9 cellular contexts compared by ENCODE assay signal in the genomic region with DNA sequence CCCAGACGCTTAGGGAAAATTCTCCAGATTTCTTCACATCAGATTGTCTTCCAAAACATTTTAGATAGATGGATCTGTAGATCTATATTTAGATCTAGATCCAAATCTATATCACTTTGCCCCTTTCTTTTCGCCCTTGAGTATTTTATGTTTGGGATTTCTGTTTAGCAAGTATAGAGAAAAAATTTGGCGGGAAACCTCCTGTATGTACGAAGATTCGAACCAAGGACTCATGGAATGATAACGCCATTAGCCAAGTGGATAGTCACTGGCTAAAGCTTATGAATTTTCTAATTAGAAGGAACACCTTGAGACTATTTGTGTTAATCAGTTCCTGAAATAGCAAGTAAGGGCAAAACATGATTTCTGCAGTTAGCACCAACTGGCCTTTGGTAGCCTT. TPM values are rescaled to one million over a fixed set of nuclear protein-coding genes. Genes with fewer than 3 reads are reported as not detected.
A peak's percentile ranks its signal among the peaks of the same experiment; 100 is the strongest.
DNase-seq lines count a peak whose midpoint lies in the region; ATAC-seq and TF ChIP-seq lines count a peak whose summit lies in the region.
"Had no signal": no experiment of that assay in that cellular context is flagged by ENCODE, and none has a peak within 500 bp of the region (broad histone marks: within the 10 kb centered on the region; RNA-seq: fewer than 3 reads in every experiment).

No MANE protein-coding gene starts in this region.

- peak overlapping the region; percentile 88 for H3K4me2 ChIP-seq in smooth muscle cell

- H3F3A ChIP-seq in smooth muscle cell (ENCODE audit: low read depth): peaks cover 7% of the 10 kb centered on the region

- H3K36me3 Mint-ChIP-seq in T-helper 17 cell (ENCODE audit: low read depth): no peaks in the 10 kb centered on the region

- peak overlapping the region; percentile 95 for H3K4me3 Mint-ChIP-seq in T-helper 17 cell

- no peaks in the 10 kb centered on the region for H4K20me1 ChIP-seq in smooth muscle cell (ENCODE audit: low read depth)

- no peaks in the 10 kb centered on the region for H3K9me3 ChIP-seq in T-helper 17 cell (ENCODE audit: control insufficient read depth, low read length, poor library complexity, severe bottlenecking)
- no peaks in the 10 kb centered on the region for H3K9me3 ChIP-seq in smooth muscle cell (replicated peaks; ENCODE audit: low read depth)

- peak overlapping the region; percentile 91 for H3K27ac ChIP-seq in foreskin keratinocyte
- H3K27ac ChIP-seq in smooth muscle cell (ENCODE audit: low read depth): peak overlapping the region; percentile 78

- no peaks in the 10 kb centered on the region for H3K27me3 Mint-ChIP-seq in T-helper 17 cell

- H3K4me1 Mint-ChIP-seq in T-helper 17 cell: peaks cover 16% of the 10 kb centered on the region

- H2AFZ ChIP-seq in smooth muscle cell (ENCODE audit: low read depth): peak overlapping the region; percentile 99

- H3K4me1 ChIP-seq in foreskin keratinocyte (no peaks in the 10 kb centered on the region), smooth muscle cell (ENCODE audit: low read depth) (peaks cover 10% of the 10 kb centered on the region)

- H3K4me3 ChIP-seq in smooth muscle cell: peak overlapping the region; percentile 60

- H3K9ac ChIP-seq in smooth muscle cell (ENCODE audit: low read depth): peak overlapping the region; percentile 62

- no peaks in the 10 kb centered on the region for H3K36me3 ChIP-seq in smooth muscle cell (ENCODE audit: low read depth)

- H3K27me3 ChIP-seq in foreskin keratinocyte (no peaks in the 10 kb centered on the region), smooth muscle cell (ENCODE audit: low read depth) (no peaks in the 10 kb centered on the region)

- DNase-seq in NCI-H1092 treated with DMSO at 0.1 percent for 48 hours (lab: John Stamatoyannopoulos, UW) (peak; percentile 6), NCI-H1092 (lab: John Stamatoyannopoulos, UW) (no peak), T-helper 17 cell (no peak), foreskin keratinocyte (no peak), smooth muscle cell (lab: John Stamatoyannopoulos, UW; ENCODE audit: unreplicated experiment) (no peak), NCI-H510A treated with DMSO at 0.1 percent for 48 hours (lab: John Stamatoyannopoulos, UW) (no peak), ecto neural progenitor cell (ENCODE audit: low spot score) (no peak)
- DNase-seq: GOT3 had no signal

- ATAC-seq in T-helper 17 cell (no peak), foreskin keratinocyte (no peak), GM18907 (IDR thresholded peaks at IDR 0.05; ENCODE audit: unreplicated experiment) (no peak)

- WGBS in smooth muscle cell (ENCODE audit: low lambda C conversion rate): 98% methylated on average over 6 of the region's 6 CpGs

- H3K79me2 ChIP-seq in smooth muscle cell (ENCODE audit: low read depth): peaks cover 8% of the 10 kb centered on the region

- TF ChIP-seq CTCF in foreskin keratinocyte (conservative IDR thresholded peaks at IDR 0.05) (no peak), smooth muscle cell (IDR thresholded peaks at IDR 0.05; ENCODE audit: borderline replicate concordance, insufficient read depth, poor library complexity, severe bottlenecking) (no peak)

- peak overlapping the region; percentile 99 for H3K27ac Mint-ChIP-seq in T-helper 17 cell

RNA-seq across cellular contexts. Expression of a gene that starts 1.2 kb away (rescaled TPM):
- total RNA-seq in T-helper 17 cell (1 to 10 TPM in 1 of 2 donors, under 1 TPM in 1; 0.73 to 1.4 TPM), foreskin keratinocyte (3.1 and 3.5 TPM in 2 replicates), smooth muscle cell (2.5 and 3.4 TPM in 2 replicates)
- polyA plus RNA-seq in foreskin keratinocyte (1.3 and 1.9 TPM in 2 replicates), smooth muscle cell (2.0 and 2.6 TPM in 2 replicates)

RNA-seq across cellular contexts. Expression of a gene that starts 1.7 kb away (rescaled TPM):
- total RNA-seq in T-helper 17 cell (10 to 100 TPM in 1 of 2 donors, under 1 TPM in 1; 0.85 to 14.9 TPM), foreskin keratinocyte (0.04 and 0.07 TPM in 2 replicates), smooth muscle cell (0.09 and 0.58 TPM in 2 replicates)
- polyA plus RNA-seq in foreskin keratinocyte (not detected in 2 replicates), smooth muscle cell (0.39 TPM in 1 of 2 replicates, not detected in the other)
